10 cellular contexts compared by ENCODE assay signal in genomic region chr3:184337981-184338380, GRCh38. TPM values are rescaled to one million over a fixed set of nuclear protein-coding genes. Genes with fewer than 3 reads are reported as not detected.
A peak's percentile ranks its signal among the peaks of the same experiment; 100 is the strongest.
DNase-seq lines count a peak whose midpoint lies in the region; ATAC-seq and TF ChIP-seq lines count a peak whose summit lies in the region.
"Had no signal": no experiment of that assay in that cellular context is flagged by ENCODE, and none has a peak within 500 bp of the region (broad histone marks: within the 10 kb centered on the region; RNA-seq: fewer than 3 reads in every experiment).

No MANE protein-coding gene starts in this region.

- CTCF ChIA-PET in AG04450 (lab: Charles Lee) = interaction anchor here (0.6 to 1.0 kb wide), 2 partner anchors 13 to 421 kb away, joined by 3 read pairs; no protein-coding TSS in a partner anchor

- H3K27ac Mint-ChIP-seq in IgD-negative memory B cell = peak overlapping the region in 2 of 3 donors; percentile 15 to 87

- no peak overlapping the region for H3K23ac ChIP-seq in mesendoderm (ENCODE audit: low read length)

- H3K79me1 ChIP-seq in mesendoderm (ENCODE audit: low read length) = peaks cover 3% of the 10 kb centered on the region

- no peak overlapping the region for H4K8ac ChIP-seq in mesendoderm (ENCODE audit: low read depth, low read length)

- H3K27ac ChIP-seq in AG04450 (ENCODE audit: low read depth, low read length) (peak overlapping the region; percentile 92), esophagus squamous epithelium (peak overlapping the region; percentile 93 to 99 (median 98)), osteoblast (ENCODE audit: low read depth, low read length) (peak overlapping the region; percentile 97), mesendoderm (ENCODE audit: low read depth, low read length) (no peak overlapping the region)
- H3K27ac ChIP-seq: KMS-11 had no signal

- H3K79me2 ChIP-seq in osteoblast (ENCODE audit: insufficient read depth, low read length) = peaks cover 53% of the 10 kb centered on the region
- no peaks in the 10 kb centered on the region for H3K79me2 ChIP-seq in mesendoderm (ENCODE audit: control insufficient read depth, insufficient read depth, low read length)

- no peak overlapping the region for H2BK15ac ChIP-seq in mesendoderm (replicated peaks; ENCODE audit: low read depth)

- no peak overlapping the region for H2AK5ac ChIP-seq in mesendoderm (ENCODE audit: low read length)

- peak overlapping the region; percentile 45 for H2AFZ ChIP-seq in osteoblast (ENCODE audit: low read length)

- H3K9me3 Mint-ChIP-seq in IgD-negative memory B cell = no peaks in the 10 kb centered on the region

- H4K5ac ChIP-seq in mesendoderm (ENCODE audit: low read length) = no peak overlapping the region

- H2BK120ac ChIP-seq in mesendoderm (ENCODE audit: low read depth, low read length) = no peak overlapping the region

- H3K56ac ChIP-seq in mesendoderm (ENCODE audit: low read length) = no peak overlapping the region

- H3K27me3 Mint-ChIP-seq in IgD-negative memory B cell = no peaks in the 10 kb centered on the region

- peaks cover 9 to 41% (median 20%) of the 10 kb centered on the region in 3 donors for H3K36me3 ChIP-seq in esophagus squamous epithelium
- peaks cover 39% of the 10 kb centered on the region for H3K36me3 ChIP-seq in osteoblast (ENCODE audit: insufficient read depth, low read length)
- peaks cover 7% of the 10 kb centered on the region for H3K36me3 ChIP-seq in mesendoderm (ENCODE audit: control insufficient read depth, insufficient read depth, low read length)

- 53 to 58% methylated on average over 6 of the region's 7 CpGs for WGBS in esophagus squamous epithelium, 2 donors
- WGBS in mesendoderm (ENCODE audit: extremely low coverage, insufficient coverage, low lambda C conversion rate) = no CpG with 5 or more reads among the region's 7 CpGs

- H3K4ac ChIP-seq in mesendoderm (ENCODE audit: low read depth, low read length) = no peak overlapping the region

- peaks cover 5 to 22% (median 17%) of the 10 kb centered on the region in 3 donors for H3K4me1 Mint-ChIP-seq in IgD-negative memory B cell

- DNase-seq in AG04450 (ENCODE audit: low read depth, low spot score) = no peak
- DNase-seq in esophagus squamous epithelium (lab: John Stamatoyannopoulos, UW) = no peak
- DNase-seq in osteoblast (ENCODE audit: insufficient read length, low spot score, missing footprints) = no peak
- DNase-seq in head of caudate nucleus = no peak
- DNase-seq in mesendoderm = no peak
- DNase-seq in HK-2 (ENCODE audit: unreplicated experiment) = no peak
- DNase-seq: activated CD4-positive, alpha-beta T cell treated with anti-CD3 and anti-CD28 coated beads, Interleukin-2, amount 50 U/mL, for 1 hour had no signal

- H4K20me1 ChIP-seq in osteoblast (ENCODE audit: insufficient read depth, low read length) = peaks cover 25% of the 10 kb centered on the region

- no peak overlapping the region for H2BK5ac ChIP-seq in mesendoderm (ENCODE audit: low read length)

- H3K4me3 ChIP-seq in AG04450 (ENCODE audit: low read depth, low read length) (peak overlapping the region; percentile 25; the same call in 1 of the 2 replicates), esophagus squamous epithelium (peak overlapping the region in 2 of 4 donors; percentile 31 to 52), osteoblast (ENCODE audit: insufficient read depth, low read length) (peak overlapping the region; percentile 59), mesendoderm (ENCODE audit: low read length) (no peak overlapping the region)

- no peaks in the 10 kb centered on the region for H3K27me3 ChIP-seq in AG04450 (ENCODE audit: control insufficient read depth, insufficient read depth, low read length)
- no peaks in the 10 kb centered on the region for H3K27me3 ChIP-seq in esophagus squamous epithelium
- no peaks in the 10 kb centered on the region for H3K27me3 ChIP-seq in osteoblast (ENCODE audit: insufficient read depth, low read length)
- no peaks in the 10 kb centered on the region for H3K27me3 ChIP-seq in mesendoderm (ENCODE audit: insufficient read depth, low read length, poor library complexity)

- no peak overlapping the region for H3K9ac ChIP-seq in mesendoderm (ENCODE audit: low read length)
- H3K9ac ChIP-seq: KMS-11 had no signal

- no peak for ATAC-seq in GM18520 (IDR thresholded peaks at IDR 0.05; ENCODE audit: unreplicated experiment)

- POLR2A ChIA-PET in AG04450 (lab: Yijun Ruan, JAX) = interaction anchor here (0.9 to 1.5 kb wide), 4 partner anchors 8 to 22 kb away, joined by 3 to 10 read pairs (median 4); no protein-coding TSS in a partner anchor

- no peak overlapping the region for H3K18ac ChIP-seq in mesendoderm (ENCODE audit: low read length)

- peak overlapping the region in 3 of 4 donors; percentile 79 to 83 (median 83) for H3K4me3 Mint-ChIP-seq in IgD-negative memory B cell

- H3K4me2 ChIP-seq in osteoblast (ENCODE audit: insufficient read depth, low read length) (peak overlapping the region; percentile 94), mesendoderm (ENCODE audit: low read length) (no peak overlapping the region)
- H3K4me2 ChIP-seq: KMS-11 had no signal

- peaks cover 41 to 97% (median 44%) of the 10 kb centered on the region in 3 donors for H3K4me1 ChIP-seq in esophagus squamous epithelium
- peaks cover 49% of the 10 kb centered on the region for H3K4me1 ChIP-seq in osteoblast (ENCODE audit: insufficient read depth, low read length)
- H3K4me1 ChIP-seq in mesendoderm (ENCODE audit: control insufficient read depth, low read depth, low read length) = peaks cover 3% of the 10 kb centered on the region

- TF ChIP-seq POLR2A in esophagus squamous epithelium (IDR thresholded peaks at IDR 0.05) = no peak

- no peak for TF ChIP-seq CTCF in AG04450 (IDR thresholded peaks at IDR 0.05; ENCODE audit: low read depth, low read length)
- TF ChIP-seq CTCF in esophagus squamous epithelium (IDR thresholded peaks at IDR 0.05) = no peak
- no peak for TF ChIP-seq CTCF in osteoblast (IDR thresholded peaks at IDR 0.05; ENCODE audit: extremely low read depth, low read depth, low read length)

- intact Hi-C loops in esophagus squamous epithelium (cut with DNase I) (no loop called here), head of caudate nucleus (cut with DNase I) (no loop called here)

- H3K9me3 ChIP-seq in AG04450 (ENCODE audit: control insufficient read depth, insufficient read depth, low read length) (no peaks in the 10 kb centered on the region; the same call in 1 of the 2 replicates), esophagus squamous epithelium (no peaks in the 10 kb centered on the region), osteoblast (ENCODE audit: low read depth, low read length) (no peaks in the 10 kb centered on the region)

- peaks cover 8% of the 10 kb centered on the region for H3K36me3 Mint-ChIP-seq in IgD-negative memory B cell

RNA-seq across cellular contexts. Expression of gene FAM131A, which starts 0.6 kb away (rescaled TPM):
- polyA plus RNA-seq in AG04450 (2011; rRNA removed) = 8.5 and 9.3 TPM in 2 replicates
- polyA minus RNA-seq in AG04450 (2011; rRNA and poly(A)+ RNA removed) = 13.3 and 13.7 TPM in 2 replicates
- polyA plus RNA-seq in IgD-negative memory B cell = 2.6 TPM
- total RNA-seq in esophagus squamous epithelium = 10 to 100 TPM in 2 of 4 donors, 1 to 10 TPM in 2; 7.4 to 20.2 (median 10.4) TPM
- total RNA-seq in osteoblast = 9.8 and 10.6 TPM in 2 replicates
- 4.8 TPM for polyA plus RNA-seq in mesendoderm (2013, experiment 1 of 2)
- 5.1 TPM for polyA plus RNA-seq in mesendoderm (2013, experiment 2 of 2)

RNA-seq across cellular contexts. Expression of gene CLCN2, which starts 23.4 kb away (rescaled TPM):
- polyA plus RNA-seq in AG04450 (2011; rRNA removed) = 1.7 and 2.1 TPM in 2 replicates
- polyA minus RNA-seq in AG04450 (2011; rRNA and poly(A)+ RNA removed) = 6.6 and 7.0 TPM in 2 replicates
- 0.53 TPM for polyA plus RNA-seq in IgD-negative memory B cell
- total RNA-seq in esophagus squamous epithelium = 1 to 10 TPM; 2.1 to 4.2 (median 3.0) TPM
- 3.2 and 4.3 TPM in 2 replicates for total RNA-seq in osteoblast
- polyA plus RNA-seq in mesendoderm (2013, experiment 1 of 2) = 3.7 TPM
- polyA plus RNA-seq in mesendoderm (2013, experiment 2 of 2) = 3.9 TPM

RNA-seq across cellular contexts. Expression of gene POLR2H, which starts 23.5 kb away (rescaled TPM):
- polyA plus RNA-seq in AG04450 (2011; rRNA removed) = 81.2 and 94.4 TPM in 2 replicates
- polyA minus RNA-seq in AG04450 (2011; rRNA and poly(A)+ RNA removed) = 36.9 and 42.9 TPM in 2 replicates
- polyA plus RNA-seq in IgD-negative memory B cell = 40.8 TPM
- total RNA-seq in esophagus squamous epithelium = 10 to 100 TPM; 49.5 to 98.5 (median 64.9) TPM
- total RNA-seq in osteoblast = 47.4 and 61.2 TPM in 2 replicates
- 89.1 TPM for polyA plus RNA-seq in mesendoderm (2013, experiment 1 of 2)
- polyA plus RNA-seq in mesendoderm (2013, experiment 2 of 2) = 91.1 TPM

RNA-seq across cellular contexts. Expression of gene EIF4G1, which starts 23.6 kb away (rescaled TPM):
- 191 and 224 TPM in 2 replicates for polyA plus RNA-seq in AG04450 (2011; rRNA removed)
- polyA minus RNA-seq in AG04450 (2011; rRNA and poly(A)+ RNA removed) = 269 and 272 TPM in 2 replicates
- 28.0 TPM for polyA plus RNA-seq in IgD-negative memory B cell
- total RNA-seq in esophagus squamous epithelium = 100 to 1,000 TPM; 272 to 462 (median 352) TPM
- total RNA-seq in osteoblast = 215 and 245 TPM in 2 replicates
- 364 TPM for polyA plus RNA-seq in mesendoderm (2013, experiment 1 of 2)
- 356 TPM for polyA plus RNA-seq in mesendoderm (2013, experiment 2 of 2)

RNA-seq across cellular contexts. Expression of gene PSMD2, which starts 38.9 kb away (rescaled TPM):
- polyA plus RNA-seq in AG04450 (2011; rRNA removed) (318 and 363 TPM in 2 replicates), IgD-negative memory B cell (143 TPM)
- polyA minus RNA-seq in AG04450 (2011; rRNA and poly(A)+ RNA removed) = 639 and 713 TPM in 2 replicates
- total RNA-seq in esophagus squamous epithelium (100 to 1,000 TPM; 209 to 362 (median 235) TPM), osteoblast (259 and 301 TPM in 2 replicates)
- polyA plus RNA-seq in mesendoderm (2013, experiment 1 of 2) = 152 TPM
- polyA plus RNA-seq in mesendoderm (2013, experiment 2 of 2) = 152 TPM
